Comparison of ENCODE assay signal across 16 cellular contexts in genomic region chr11:78257654-78258053, GRCh38.
DNase-seq lines count a peak whose midpoint lies in the region; ATAC-seq, FAIRE-seq and TF ChIP-seq lines count a peak whose summit lies in the region.
"Had no signal": no experiment of that assay in that cellular context is flagged by ENCODE, and none has a peak within 500 bp of the region (broad histone marks: within the 10 kb centered on the region; RNA-seq: fewer than 3 reads in every experiment).

No MANE protein-coding gene starts in this region.

- WGBS in K562 (ENCODE audit: insufficient coverage, low coverage, missing lambda C conversion rate): 73% methylated on average over 3 of the region's 3 CpGs
- WGBS in hepatocyte (ENCODE audit: low lambda C conversion rate, missing lambda C conversion rate): 92% methylated on average over 3 of the region's 3 CpGs
- WGBS in spleen, 5 donors: 95 to 100% (median 95%) methylated on average over 3 of the region's 3 CpGs
- 93% methylated on average over 3 of the region's 3 CpGs for WGBS in urinary bladder

- no peak for FAIRE-seq in K562 (lab: Jason Lieb, UNC)

- no peaks in the 10 kb centered on the region for H3K9me1 ChIP-seq in K562 (ENCODE audit: control insufficient read depth, insufficient read depth, low read length)

- no peak overlapping the region for H3K27ac Mint-ChIP-seq in T-cell
- H3K27ac Mint-ChIP-seq: CD8-positive, alpha-beta T cell had no signal

- no peaks in the 10 kb centered on the region for H3K9me3 Mint-ChIP-seq in T-cell
- H3K9me3 Mint-ChIP-seq: CD8-positive, alpha-beta T cell had no signal

- H3K4me3 ChIP-seq in K562 (no peak overlapping the region), hepatocyte (no peak overlapping the region), spleen (no peak overlapping the region), urinary bladder (ENCODE audit: low read depth, low read length) (no peak overlapping the region)
- H3K4me3 ChIP-seq: Peyer's patch had no signal

- ATAC-seq in K562 (no peak), HG03469 (IDR thresholded peaks at IDR 0.05; ENCODE audit: unreplicated experiment) (no peak), T-cell (replicated peaks in 1 of 4) (no peak)
- ATAC-seq: CD8-positive, alpha-beta T cell had no signal

- H3K4me2 ChIP-seq in K562 (ENCODE audit: insufficient read depth, low read length) (peak overlapping the region; percentile 2; the same call in 1 of the 2 replicates), hepatocyte (no peak overlapping the region)

- POLR2A ChIA-PET in K562 (lab: Yijun Ruan, JAX) (interaction anchor here (0.9 kb wide), 1 partner anchor 11 kb away, joined by 4 read pairs; no protein-coding TSS in a partner anchor), T-cell (lab: Charles Lee) (interaction anchor here in 1 of 2 donors (0.9 kb wide), 1 partner anchor 87 kb away, joined by 4 read pairs; no protein-coding TSS in a partner anchor)

- H3K36me3 ChIP-seq in K562 (ENCODE audit: control insufficient read depth, insufficient read depth, low read length) (no peaks in the 10 kb centered on the region; the same call in 2 of the 3 replicates), hepatocyte (replicated peaks; ENCODE audit: insufficient read depth, low read depth) (no peaks in the 10 kb centered on the region), spleen (no peaks in the 10 kb centered on the region), urinary bladder (ENCODE audit: insufficient read depth) (no peaks in the 10 kb centered on the region)
- H3K36me3 ChIP-seq: Peyer's patch had no signal

- H2AFZ ChIP-seq in K562 (ENCODE audit: low read depth, low read length): 0 out of 2 replicates have a peak overlapping the region, but pooled peaks have one; percentile 0
- no peak overlapping the region for H2AFZ ChIP-seq in hepatocyte

- H3K9me3 ChIP-seq in K562 (replicated peaks; ENCODE audit: control insufficient read depth, insufficient read depth, low read depth, low read length) (no peaks in the 10 kb centered on the region), hepatocyte (ENCODE audit: low read depth) (no peaks in the 10 kb centered on the region), spleen (no peaks in the 10 kb centered on the region)
- H3K9me3 ChIP-seq: Peyer's patch had no signal

- H3K27ac ChIP-seq in K562 (ENCODE audit: extremely low read depth, low read depth, low read length) (peak overlapping the region; percentile 37), hepatocyte (peak overlapping the region; percentile 56), spleen (peak overlapping the region in 5 of 8 donors; percentile 3 to 69 (median 51)), urinary bladder (ENCODE audit: low read depth) (peak overlapping the region; percentile 38)

- TF ChIP-seq EP300 in K562 (IDR thresholded peaks at IDR 0.05; ENCODE audit: low read length): no peak

- H4K20me1 ChIP-seq in K562 (replicated peaks; ENCODE audit: control insufficient read depth, insufficient read depth, low read length): no peaks in the 10 kb centered on the region
- H4K20me1 ChIP-seq in hepatocyte (ENCODE audit: insufficient read depth, poor library complexity, severe bottlenecking): no peaks in the 10 kb centered on the region

- H3K9me2 ChIP-seq in hepatocyte (replicated peaks; ENCODE audit: insufficient read depth): no peaks in the 10 kb centered on the region

- no peak for TF ChIP-seq RAD21 in K562 (CRISPR knock-in tag; conservative IDR thresholded peaks at IDR 0.05 in 1 of 2, IDR thresholded peaks at IDR 0.05 in 1 of 2)

- H3K4me1 ChIP-seq in K562 (replicated peaks in 1 of 2; ENCODE audit: control insufficient read depth in 2 of 2, insufficient read depth in 2 of 2, low read length in 2 of 2) (peaks cover 22 to 59% of the 10 kb centered on the region in 2 experiments), hepatocyte (ENCODE audit: insufficient read depth) (peaks cover 17% of the 10 kb centered on the region), spleen (peaks cover 3 to 19% (median 15%) of the 10 kb centered on the region in 6 donors), urinary bladder (ENCODE audit: insufficient read depth) (no peaks in the 10 kb centered on the region)

- TF ChIP-seq CTCF in K562 (IDR thresholded peaks at IDR 0.05 in 2 of 3, conservative IDR thresholded peaks at IDR 0.05 in 1 of 3; ENCODE audit: insufficient read depth in 2 of 3, low read depth in 1 of 3, low read length in 3 of 3) (no peak), hepatocyte (IDR thresholded peaks at IDR 0.05; ENCODE audit: poor library complexity) (no peak), spleen (IDR thresholded peaks at IDR 0.05 in 8 of 11, conservative IDR thresholded peaks at IDR 0.05 in 3 of 11) (no peak)

- BruUV-seq in K562 (replicated peaks; lab: Mats Ljungman, UMichigan): no TSS peak

- H3K27me3 ChIP-seq in K562 (ENCODE audit: control insufficient read depth in 2 of 2, insufficient read depth in 2 of 2, low read length in 2 of 2) (no peaks in the 10 kb centered on the region), hepatocyte (no peaks in the 10 kb centered on the region), spleen (replicated peaks in 1 of 7) (no peaks in the 10 kb centered on the region)
- H3K27me3 ChIP-seq: Peyer's patch had no signal

- CTCF ChIA-PET in K562 (lab: Yijun Ruan, JAX; ENCODE audit: low intra/inter-chr PET ratio): no interaction called here
- CTCF ChIA-PET in T-cell (lab: Charles Lee): no interaction called here

- in situ Hi-C loops in K562 (cut with MboI): no loop called here

- no peaks in the 10 kb centered on the region for H3K27me3 Mint-ChIP-seq in T-cell

- H3K9ac ChIP-seq in K562 (ENCODE audit: insufficient read depth in 1 of 2, low read depth in 2 of 2, low read length in 2 of 2): no peak overlapping the region

- H3K79me2 ChIP-seq in K562 (ENCODE audit: control insufficient read depth, insufficient read depth, low read length) (peaks cover 29% of the 10 kb centered on the region; the same call in 2 of the 3 replicates), hepatocyte (no peaks in the 10 kb centered on the region)

- H3K4me3 Mint-ChIP-seq in T-cell: no peak overlapping the region
- H3K4me3 Mint-ChIP-seq: CD8-positive, alpha-beta T cell had no signal

- H3K36me3 Mint-ChIP-seq in T-cell: peaks cover 3% of the 10 kb centered on the region
- H3K36me3 Mint-ChIP-seq: CD8-positive, alpha-beta T cell had no signal

- TF ChIP-seq POLR2A in K562 (conservative IDR thresholded peaks at IDR 0.05) (no peak), spleen (IDR thresholded peaks at IDR 0.05) (no peak)

- intact Hi-C loops in K562 (cut with micrococcal nuclease): loop anchor here (2.0 kb wide), 2 partner anchors 29 to 61 kb away; no protein-coding TSS in a partner anchor
- intact Hi-C loops in spleen (cut with DNase I; ENCODE audit: low total_unique reads): no loop called here

- no peak for DNase-seq in K562 (ENCODE audit: extremely low read depth in 1 of 4, low spot score in 3 of 4)
- no peak for DNase-seq in hepatocyte (ENCODE audit: low spot score)
- no peak for DNase-seq in spleen
- no peak for DNase-seq in NCI-H524 (lab: John Stamatoyannopoulos, UW)
- DNase-seq in T-cell: no peak
- DNase-seq: CD8-positive, alpha-beta T cell; DMS 273 treated with DMSO at 0.1 percent for 48 hours; H7; NCI-H1417; NCI-H2029; NCI-H2171 treated with DMSO at 0.1 percent for 48 hours; NCI-H510A; SHP77 treated with DMSO at 0.1 percent for 48 hours had no signal

- no peaks in the 10 kb centered on the region for H3K4me1 Mint-ChIP-seq in T-cell

TF ChIP-seq in K562, 482 proteins besides CTCF, POLR2A, EP300 and RAD21:
- TF ChIP-seq BCOR (IDR thresholded peaks at IDR 0.05) (peak; percentile 76), NFIX (CRISPR knock-in tag; IDR thresholded peaks at IDR 0.05; ENCODE audit: low read depth) (no peak), ZFPM2 (CRISPR knock-in tag; IDR thresholded peaks at IDR 0.05) (no peak), TEAD4 (IDR thresholded peaks at IDR 0.05; ENCODE audit: low read length) (no peak), TEAD4 (CRISPR knock-in tag; IDR thresholded peaks at IDR 0.05; ENCODE audit: borderline replicate concordance) (no peak), ZFP36 (IDR thresholded peaks at IDR 0.05; ENCODE audit: low read depth, low read length, partially characterized antibody) (peak; percentile 58), POU5F1 (IDR thresholded peaks at IDR 0.05; ENCODE audit: borderline replicate concordance, low read depth, low read length, partially characterized antibody) (no peak), ZNF696 (CRISPR knock-in tag; conservative IDR thresholded peaks at IDR 0.05) (no peak), ZNF766 (CRISPR knock-in tag; conservative IDR thresholded peaks at IDR 0.05) (peak; percentile 19; the same call in 1 of the 2 replicates), PML (IDR thresholded peaks at IDR 0.05; ENCODE audit: low read length) (0 out of 2 replicates have a peak, but pooled peaks have one; percentile 5), RBM25 (IDR thresholded peaks at IDR 0.05; ENCODE audit: low read depth, low read length, severe bottlenecking) (peak; percentile 72), GATAD2B (IDR thresholded peaks at IDR 0.05; ENCODE audit: borderline replicate concordance) (no peak)
